In genomic region chr2:27222407-27222806, GRCh38 we compare ENCODE assay signal across 36 cellular contexts. TPM values are rescaled to one million over a fixed set of nuclear protein-coding genes. Genes with fewer than 3 reads are reported as not detected.
"Had no signal": no experiment of that assay in that cellular context is flagged by ENCODE, and none has a peak within 500 bp of the region (broad histone marks: within the 10 kb centered on the region; RNA-seq: fewer than 3 reads in every experiment).

No MANE protein-coding gene starts in this region.

- H3K9me3 ChIP-seq: adrenal gland, body of pancreas, breast epithelium had no signal

- H3K27me3 ChIP-seq: adrenal gland, body of pancreas, brain microvascular endothelial cell, breast epithelium had no signal

- H3K9me3 Mint-ChIP-seq: activated B cell treated with CpG ODN at 0.5 μM for 24 hours; activated CD4-positive, alpha-beta memory T cell treated with anti-CD3 and anti-CD28 coated beads for 36 hours; activated CD4-positive, alpha-beta T cell treated with anti-CD3 and anti-CD28 coated beads, Interleukin-2, amount 10 ng/mL, durations not matched to agents 24 days and 14 days; activated CD8-positive, alpha-beta T cell treated with anti-CD3 and anti-CD28 coated beads for 36 hours; activated naive CD4-positive, alpha-beta T cell treated with anti-CD3 and anti-CD28 coated beads for 36 hours; activated naive CD4-positive, alpha-beta T cell treated with anti-CD3 and anti-CD28 coated beads, Interleukin-2, amount 50 U/mL, for 72 hours; activated naive CD8-positive, alpha-beta T cell treated with anti-CD3 and anti-CD28 coated beads for 36 hours; activated T-cell treated with anti-CD3 and anti-CD28 coated beads, Interleukin-2, amount 50 U/mL, for 4 hours; activated T-cell treated with anti-CD3 and anti-CD28 coated beads, Interleukin-2, amount 50 U/mL, for 72 hours; activated T-helper 1 cell treated with anti-CD3 and anti-CD28 coated beads, Interleukin-12 subunit alpha, Interleukin-12 subunit beta, Interleukin-2, Interleukin-4 antibody, amounts not matched to agents 30 ng/mL and 10 ng/mL and 1 ng/mL, durations not matched to agents 14 hours and 24 hours and 36 hours; activated T-helper 17 cell treated with anti-CD3 and anti-CD28 coated beads, Interleukin-2, amount 50 U/mL, for 72 hours; T-cell had no signal

- H3K4me1 ChIP-seq: breast epithelium had no signal

- H3K27ac Mint-ChIP-seq: activated B cell treated with CpG ODN at 0.5 μM for 24 hours; activated CD4-positive, alpha-beta memory T cell treated with anti-CD3 and anti-CD28 coated beads for 36 hours; activated CD4-positive, alpha-beta T cell treated with anti-CD3 and anti-CD28 coated beads, Interleukin-2, amount 10 ng/mL, durations not matched to agents 24 days and 14 days; activated CD8-positive, alpha-beta T cell treated with anti-CD3 and anti-CD28 coated beads for 36 hours; activated naive CD4-positive, alpha-beta T cell treated with anti-CD3 and anti-CD28 coated beads for 36 hours; activated naive CD8-positive, alpha-beta T cell treated with anti-CD3 and anti-CD28 coated beads for 36 hours; activated T-cell treated with anti-CD3 and anti-CD28 coated beads, Interleukin-2, amount 50 U/mL, for 72 hours; activated T-helper 1 cell treated with anti-CD3 and anti-CD28 coated beads, Interleukin-12 subunit alpha, Interleukin-12 subunit beta, Interleukin-2, Interleukin-4 antibody, amounts not matched to agents 30 ng/mL and 10 ng/mL and 1 ng/mL, durations not matched to agents 14 hours and 24 hours and 36 hours; activated T-helper 17 cell treated with anti-CD3 and anti-CD28 coated beads, Interleukin-2, amount 50 U/mL, for 72 hours; T-cell; T-helper 17 cell had no signal

- ATAC-seq: activated CD8-positive, alpha-beta T cell treated with anti-CD3 and anti-CD28 coated beads for 36 hours; activated naive CD4-positive, alpha-beta T cell treated with anti-CD3 and anti-CD28 coated beads, Interleukin-2, amount 50 U/mL, for 72 hours; activated T-cell treated with anti-CD3 and anti-CD28 coated beads, Interleukin-2, amount 50 U/mL, for 4 hours; activated T-cell treated with anti-CD3 and anti-CD28 coated beads, Interleukin-2, amount 50 U/mL, for 72 hours; activated T-helper 17 cell treated with anti-CD3 and anti-CD28 coated beads, Interleukin-2, amount 50 U/mL, for 72 hours; body of pancreas; T-cell; T-helper 17 cell had no signal

- H3K27ac ChIP-seq: adrenal gland, body of pancreas, brain microvascular endothelial cell, breast epithelium, VCaP had no signal

- H3K4me3 Mint-ChIP-seq: activated B cell treated with CpG ODN at 0.5 μM for 24 hours; activated CD4-positive, alpha-beta memory T cell treated with anti-CD3 and anti-CD28 coated beads for 36 hours; activated CD4-positive, alpha-beta T cell treated with anti-CD3 and anti-CD28 coated beads, Interleukin-2, amount 10 ng/mL, durations not matched to agents 24 days and 14 days; activated CD8-positive, alpha-beta T cell treated with anti-CD3 and anti-CD28 coated beads for 36 hours; activated naive CD4-positive, alpha-beta T cell treated with anti-CD3 and anti-CD28 coated beads for 36 hours; activated naive CD8-positive, alpha-beta T cell treated with anti-CD3 and anti-CD28 coated beads for 36 hours; activated T-cell treated with anti-CD3 and anti-CD28 coated beads, Interleukin-2, amount 50 U/mL, for 4 hours; activated T-cell treated with anti-CD3 and anti-CD28 coated beads, Interleukin-2, amount 50 U/mL, for 72 hours; activated T-helper 1 cell treated with anti-CD3 and anti-CD28 coated beads, Interleukin-12 subunit alpha, Interleukin-12 subunit beta, Interleukin-2, Interleukin-4 antibody, amounts not matched to agents 30 ng/mL and 10 ng/mL and 1 ng/mL, durations not matched to agents 14 hours and 24 hours and 36 hours; activated T-helper 17 cell treated with anti-CD3 and anti-CD28 coated beads, Interleukin-2, amount 50 U/mL, for 72 hours; T-cell; T-helper 17 cell had no signal

- DNase-seq: activated B cell treated with CpG ODN at 0.5 μM for 24 hours; activated CD4-positive, alpha-beta memory T cell treated with anti-CD3 and anti-CD28 coated beads for 36 hours; activated CD4-positive, alpha-beta T cell treated with anti-CD3 and anti-CD28 coated beads for 4 hours; activated CD4-positive, alpha-beta T cell treated with anti-CD3 and anti-CD28 coated beads, Interleukin-2, amount 10 ng/mL, durations not matched to agents 24 days and 14 days; activated CD4-positive, alpha-beta T cell treated with anti-CD3 and anti-CD28 coated beads, Interleukin-2, amount 50 U/mL, for 1 hour; activated CD4-positive, alpha-beta T cell treated with anti-CD3 and anti-CD28 coated beads, Interleukin-2, amount 50 U/mL, for 4 hours; activated CD4-positive, CD25-positive, alpha-beta regulatory T cell treated with anti-CD3 and anti-CD28 coated beads, Interleukin-2, amount 50 U/mL, for 72 hours; activated CD8-positive, alpha-beta memory T cell treated with anti-CD3 and anti-CD28 coated beads, Interleukin-2, amount 50 U/mL, for 4 hours; activated CD8-positive, alpha-beta T cell treated with anti-CD3 and anti-CD28 coated beads for 36 hours; activated effector memory CD4-positive, alpha-beta T cell treated with anti-CD3 and anti-CD28 coated beads, Interleukin-2, amount 50 U/mL, for 16 hours; activated gamma-delta T cell treated with Interleukin-2 at 50 U/mL for 16 hours; activated naive CD4-positive, alpha-beta T cell; activated naive CD4-positive, alpha-beta T cell treated with anti-CD3 and anti-CD28 coated beads for 36 hours; activated naive CD4-positive, alpha-beta T cell treated with anti-CD3 and anti-CD28 coated beads, Interleukin-2, amount 50 U/mL, for 16 hours; activated naive CD8-positive, alpha-beta T cell treated with anti-CD3 and anti-CD28 coated beads for 36 hours; activated T-cell treated with anti-CD3 and anti-CD28 coated beads for 4 hours; activated T-cell treated with anti-CD3 and anti-CD28 coated beads, Interleukin-2, amount 50 U/mL, for 1 hour; activated T-cell treated with anti-CD3 and anti-CD28 coated beads, Interleukin-2, amount 50 U/mL, for 4 hours; activated T-cell treated with anti-CD3 and anti-CD28 coated beads, Interleukin-2, amount 50 U/mL, for 72 hours; adrenal gland; amniotic stem cell; body of pancreas; brain microvascular endothelial cell; central memory CD4-positive, alpha-beta T cell; T-cell; T-helper 17 cell had no signal

- H3K4me3 ChIP-seq: adrenal gland, body of pancreas, breast epithelium had no signal

- H3K27me3 Mint-ChIP-seq: activated B cell treated with CpG ODN at 0.5 μM for 24 hours; activated CD4-positive, alpha-beta memory T cell treated with anti-CD3 and anti-CD28 coated beads for 36 hours; activated CD4-positive, alpha-beta T cell treated with anti-CD3 and anti-CD28 coated beads, Interleukin-2, amount 10 ng/mL, durations not matched to agents 24 days and 14 days; activated CD8-positive, alpha-beta T cell treated with anti-CD3 and anti-CD28 coated beads for 36 hours; activated naive CD8-positive, alpha-beta T cell treated with anti-CD3 and anti-CD28 coated beads for 36 hours; activated T-helper 17 cell treated with anti-CD3 and anti-CD28 coated beads, Interleukin-2, amount 50 U/mL, for 72 hours; T-cell; T-helper 17 cell had no signal

RNA-seq across cellular contexts. Expression of gene SLC30A3, which starts 40.4 kb away (rescaled TPM):
- total RNA-seq: body of pancreas had no signal

RNA-seq across cellular contexts. Expression of gene DNAJC5G, which starts 52.8 kb away (rescaled TPM):
- total RNA-seq: activated B cell treated with CpG ODN at 0.5 μM for 24 hours; activated CD4-positive, alpha-beta T cell treated with anti-CD3 and anti-CD28 coated beads, Interleukin-2, amount 10 ng/mL, durations not matched to agents 24 days and 14 days; activated CD8-positive, alpha-beta memory T cell treated with anti-CD3 and anti-CD28 coated beads for 36 hours; activated CD8-positive, alpha-beta T cell treated with anti-CD3 and anti-CD28 coated beads for 36 hours; activated naive CD4-positive, alpha-beta T cell treated with anti-CD3 and anti-CD28 coated beads for 36 hours; activated naive CD4-positive, alpha-beta T cell treated with anti-CD3 and anti-CD28 coated beads, Interleukin-2, amount 50 U/mL, for 72 hours; activated naive CD8-positive, alpha-beta T cell treated with anti-CD3 and anti-CD28 coated beads for 36 hours; activated T-cell treated with anti-CD3 and anti-CD28 coated beads, Interleukin-2, amount 50 U/mL, for 4 hours; activated T-helper 1 cell treated with anti-CD3 and anti-CD28 coated beads, Interleukin-12 subunit alpha, Interleukin-12 subunit beta, Interleukin-2, Interleukin-4 antibody, amounts not matched to agents 30 ng/mL and 10 ng/mL and 1 ng/mL, durations not matched to agents 14 hours and 24 hours and 36 hours; activated T-helper 17 cell treated with anti-CD3 and anti-CD28 coated beads, Interleukin-2, amount 50 U/mL, for 72 hours; aorta; astrocyte; breast epithelium; T-cell; T-helper 1 cell treated with Interleukin-12 subunit alpha and Interleukin-12 subunit beta and Interleukin-4 antibody, amounts not matched to agents 30 ng/mL and 1 ng/mL, for 36 hours; T-helper 17 cell; T-helper 2 cell treated with Interferon-gamma antibody and Interleukin-4, amounts not matched to agents 100 ng/mL and 5 ng/mL, for 36 hours had no signal
